20 cellular contexts compared by ENCODE assay signal in the genomic region with DNA sequence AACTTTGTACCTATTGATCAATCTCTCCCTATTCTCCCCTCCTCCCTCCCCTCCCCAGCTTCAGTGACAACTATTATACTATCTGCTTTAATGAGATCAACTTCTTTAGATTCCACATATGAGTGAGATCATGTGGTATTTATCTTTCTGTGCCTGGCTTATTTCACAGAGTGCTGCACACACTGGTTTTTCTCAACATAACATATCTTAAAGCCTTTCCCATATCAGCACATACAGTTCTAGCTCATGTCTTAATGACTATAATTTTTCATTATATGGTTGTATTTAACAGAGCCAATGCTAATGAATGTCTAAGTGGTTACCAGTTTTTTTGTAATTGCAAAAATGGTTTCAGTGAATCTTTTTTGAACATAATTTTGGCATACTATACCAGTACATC.
DNase-seq lines count a peak whose midpoint lies in the region; ATAC-seq and TF ChIP-seq lines count a peak whose summit lies in the region.
"Had no signal": no experiment of that assay in that cellular context is flagged by ENCODE, and none has a peak within 500 bp of the region (broad histone marks: within the 10 kb centered on the region; RNA-seq: fewer than 3 reads in every experiment).

No MANE protein-coding gene starts in this region.

- no peak overlapping the region for H3K4me3 ChIP-seq in SK-N-SH (ENCODE audit: low read depth in 2 of 2, low read length in 1 of 2)
- H3K4me3 ChIP-seq: A549, BLaER1, GM23338, HAP-1 had no signal

- no peaks in the 10 kb centered on the region for H3K9me2 ChIP-seq in SK-N-SH

- H3K27me3 ChIP-seq in SK-N-SH (ENCODE audit: insufficient read depth) = no peaks in the 10 kb centered on the region
- H3K27me3 ChIP-seq: BLaER1 had no signal

- H3F3A ChIP-seq in SK-N-SH (replicated peaks; ENCODE audit: insufficient read depth) = peaks cover 4% of the 10 kb centered on the region

- no peak for TF ChIP-seq CTCF in SK-N-SH (IDR thresholded peaks at IDR 0.05)
- TF ChIP-seq CTCF in mesothelial cell of epicardium (IDR thresholded peaks at IDR 0.05; ENCODE audit: unreplicated experiment) = no peak

- no peaks in the 10 kb centered on the region for H4K20me1 ChIP-seq in SK-N-SH (ENCODE audit: insufficient read depth)
- H4K20me1 ChIP-seq: BLaER1 had no signal

- no peaks in the 10 kb centered on the region for H3K9me3 ChIP-seq in SK-N-SH
- H3K9me3 ChIP-seq: Caco-2, HAP-1 had no signal

- no peak for ATAC-seq in HG02678 (IDR thresholded peaks at IDR 0.05; ENCODE audit: unreplicated experiment)
- ATAC-seq: A549; CD8-positive, alpha-beta T cell; GM23338 had no signal

- no peak overlapping the region for H2AFZ ChIP-seq in SK-N-SH (ENCODE audit: low read depth)
- H2AFZ ChIP-seq: GM23338 had no signal

- H3K27me3 Mint-ChIP-seq in mesothelial cell of epicardium (ENCODE audit: low read depth) = no peaks in the 10 kb centered on the region
- H3K27me3 Mint-ChIP-seq: B cell had no signal

- peaks cover 4 to 5% of the 10 kb centered on the region in 2 experiments; a peak in 3 of 4 replicates for H3K4me1 ChIP-seq in SK-N-SH (ENCODE audit: control insufficient read depth in 1 of 2, insufficient read depth in 2 of 2, low read depth in 1 of 2, low read length in 1 of 2)
- H3K4me1 ChIP-seq: BLaER1, Caco-2, HAP-1 had no signal

- H3K9ac ChIP-seq in SK-N-SH = no peak overlapping the region
- H3K9ac ChIP-seq: BLaER1 had no signal

- no peak overlapping the region for H3K4me2 ChIP-seq in SK-N-SH
- H3K4me2 ChIP-seq: A549, BLaER1, GM23338 had no signal

- peaks cover 9% of the 10 kb centered on the region for H3K9me3 Mint-ChIP-seq in mesothelial cell of epicardium
- H3K9me3 Mint-ChIP-seq: CD8-positive, alpha-beta T cell; HFFc6 had no signal

- DNase-seq in SK-N-DZ (ENCODE audit: low spot score) = peak; percentile 25
- DNase-seq in SK-N-SH = peak; percentile 11
- DNase-seq in amniotic epithelial cell (ENCODE audit: low read depth) = peak; percentile 89
- no peak for DNase-seq in mesothelial cell of epicardium (ENCODE audit: low spot score in 2 of 2, unreplicated experiment in 2 of 2)
- no peak for DNase-seq in AG08395 (ENCODE audit: low spot score)
- no peak for DNase-seq in HuH-7.5 (ENCODE audit: low spot score)
- DNase-seq: 8988T; Caco-2; CD4-positive, CD25-positive, alpha-beta regulatory T cell; CD8-positive, alpha-beta T cell; DMS153; DND-41; HFFc6 had no signal

- peak overlapping the region; percentile 17 for H3K27ac Mint-ChIP-seq in mesothelial cell of epicardium
- H3K27ac Mint-ChIP-seq: B cell; CD4-positive, CD25-positive, alpha-beta regulatory T cell; CD8-positive, alpha-beta T cell; GM23338; HFFc6 had no signal

- H3K4me1 Mint-ChIP-seq in mesothelial cell of epicardium = peaks cover 30% of the 10 kb centered on the region
- H3K4me1 Mint-ChIP-seq: B cell; CD4-positive, CD25-positive, alpha-beta regulatory T cell; GM23338 had no signal

- peak in 1 of 2 experiments; percentile 74; a peak in 2 of 4 replicates for TF ChIP-seq EP300 in SK-N-SH (IDR thresholded peaks at IDR 0.05; ENCODE audit: borderline replicate concordance in 1 of 2, low read depth in 1 of 2, low read length in 1 of 2)

- CTCF ChIA-PET in SK-N-SH (lab: Yijun Ruan, JAX) = interaction anchor here (1.2 to 1.7 kb wide), 3 partner anchors 14 to 37 kb away, joined by 3 to 12 read pairs (median 4); no protein-coding TSS in a partner anchor

- H3K79me2 ChIP-seq in SK-N-SH (ENCODE audit: insufficient read depth) = no peaks in the 10 kb centered on the region

- H3K36me3 ChIP-seq in SK-N-SH (replicated peaks in 1 of 2; ENCODE audit: control insufficient read depth in 1 of 2, insufficient read depth in 2 of 2, low read length in 1 of 2) = no peaks in the 10 kb centered on the region
- H3K36me3 ChIP-seq: BLaER1, HAP-1 had no signal

- TF ChIP-seq RAD21 in SK-N-SH (IDR thresholded peaks at IDR 0.05; ENCODE audit: low read length) = no peak

- H3K4me3 Mint-ChIP-seq in mesothelial cell of epicardium = no peak overlapping the region
- H3K4me3 Mint-ChIP-seq: B cell; CD4-positive, CD25-positive, alpha-beta regulatory T cell; CD8-positive, alpha-beta T cell; GM23338; HFFc6 had no signal

- no peaks in the 10 kb centered on the region for H3K36me3 Mint-ChIP-seq in mesothelial cell of epicardium
- H3K36me3 Mint-ChIP-seq: CD4-positive, CD25-positive, alpha-beta regulatory T cell; CD8-positive, alpha-beta T cell had no signal

- POLR2A ChIA-PET in SK-N-SH (lab: Yijun Ruan, JAX) = no interaction called here

- peak overlapping the region in 1 of 2 experiments; percentile 47; a peak in 1 of 4 replicates for H3K27ac ChIP-seq in SK-N-SH (ENCODE audit: low read depth in 2 of 2, low read length in 1 of 2)
- H3K27ac ChIP-seq: A549, BLaER1, C4-2B had no signal

TF ChIP-seq in SK-N-SH, 30 proteins besides CTCF, POLR2A, EP300 and RAD21:
- TF ChIP-seq TCF12 (IDR thresholded peaks at IDR 0.05) (peak; percentile 73), PBX3 (IDR thresholded peaks at IDR 0.05) (peak; percentile 4; the same call in 1 of the 2 replicates), RXRA (IDR thresholded peaks at IDR 0.05; ENCODE audit: borderline replicate concordance, low read depth) (no peak), CHD2 (IDR thresholded peaks at IDR 0.05; ENCODE audit: low read length, partially characterized antibody) (no peak), GATA2 (CRISPR knock-in tag; IDR thresholded peaks at IDR 0.05) (peak; percentile 83), TEAD4 (IDR thresholded peaks at IDR 0.05; ENCODE audit: borderline replicate concordance, insufficient read depth) (0 out of 2 replicates have a peak, but pooled peaks have one; percentile 19), RCOR1 (IDR thresholded peaks at IDR 0.05; ENCODE audit: low read length) (peak; percentile 64; the same call in 1 of the 2 replicates)

Comparison
In these comparisons a context has a peak if more than half of its experiments do, and no peak if none do; other contexts are left out.
1. DNase-seq: peak in SK-N-DZ (single experiment), SK-N-SH (single experiment) and amniotic epithelial cell (single experiment); none in mesothelial cell of epicardium (0 of 2), AG08395 (single experiment) and HuH-7.5 (single experiment).